1 cellular context compared by ENCODE assay signal in the genomic region with DNA sequence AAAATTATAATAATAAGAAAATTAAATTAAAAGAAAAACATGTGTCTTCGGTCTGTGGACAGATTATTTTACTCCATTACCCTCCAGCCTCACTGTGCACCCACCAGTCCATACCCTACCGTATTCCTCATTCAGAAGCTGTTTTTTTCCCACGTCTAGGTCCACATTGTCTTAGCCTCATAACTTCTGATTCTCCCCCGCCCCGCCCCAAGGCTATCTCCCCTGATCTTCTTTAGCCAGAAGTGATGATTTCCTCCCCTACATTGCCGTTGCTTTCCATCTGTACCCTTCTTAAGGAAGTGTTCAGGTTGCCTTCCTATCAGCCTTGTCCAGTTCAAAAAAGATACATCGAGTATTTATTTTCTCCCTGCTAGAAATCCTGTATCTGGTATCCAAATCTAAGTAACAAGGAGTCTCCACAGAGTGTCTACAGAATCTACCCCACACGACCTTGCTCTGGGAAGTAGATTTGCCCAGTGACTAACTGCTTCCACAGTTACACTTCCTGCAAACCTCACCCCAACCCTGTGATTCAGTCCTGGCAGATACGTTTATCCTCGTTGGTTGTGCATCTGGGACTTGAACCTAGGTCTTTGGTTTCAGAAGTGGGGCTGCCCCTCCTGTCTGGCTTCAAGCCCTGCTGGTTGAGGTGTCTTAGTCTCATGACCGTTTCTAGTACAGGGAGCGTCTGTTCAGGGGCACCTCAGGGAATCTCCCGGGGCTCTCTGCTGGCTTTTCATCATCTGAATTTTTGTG.
TF ChIP-seq lines count a peak whose summit lies in the region.

No MANE protein-coding gene starts in this region.

TF ChIP-seq in IMR-90, 13 proteins besides CTCF, POLR2A, EP300 and RAD21:
- TF ChIP-seq ELK1 (IDR thresholded peaks at IDR 0.05; ENCODE audit: borderline replicate concordance, low read depth, low read length) (no peak), RFX5 (IDR thresholded peaks at IDR 0.05; ENCODE audit: low read depth, low read length) (no peak), BHLHE40 (IDR thresholded peaks at IDR 0.05; ENCODE audit: low read depth, low read length) (no peak), CHD1 (IDR thresholded peaks at IDR 0.05; ENCODE audit: low read depth, low read length) (no peak), MXI1 (IDR thresholded peaks at IDR 0.05; ENCODE audit: borderline replicate concordance, low read depth, low read length) (no peak), SMC3 (IDR thresholded peaks at IDR 0.05; ENCODE audit: low read depth, low read length) (no peak; the same call in 1 of the 2 replicates), RCOR1 (IDR thresholded peaks at IDR 0.05; ENCODE audit: insufficient replicate concordance, low read length) (no peak), FOS (IDR thresholded peaks at IDR 0.05; ENCODE audit: low read depth, low read length) (no peak), NFE2L2 (IDR thresholded peaks at IDR 0.05; ENCODE audit: low read depth, low read length) (no peak), MAZ (IDR thresholded peaks at IDR 0.05; ENCODE audit: borderline replicate concordance, low read depth, low read length) (no peak), MAFK (IDR thresholded peaks at IDR 0.05; ENCODE audit: low read depth, low read length) (no peak), CEBPB (IDR thresholded peaks at IDR 0.05; ENCODE audit: low read depth, low read length) (no peak)
- TF ChIP-seq, protein P1, sequence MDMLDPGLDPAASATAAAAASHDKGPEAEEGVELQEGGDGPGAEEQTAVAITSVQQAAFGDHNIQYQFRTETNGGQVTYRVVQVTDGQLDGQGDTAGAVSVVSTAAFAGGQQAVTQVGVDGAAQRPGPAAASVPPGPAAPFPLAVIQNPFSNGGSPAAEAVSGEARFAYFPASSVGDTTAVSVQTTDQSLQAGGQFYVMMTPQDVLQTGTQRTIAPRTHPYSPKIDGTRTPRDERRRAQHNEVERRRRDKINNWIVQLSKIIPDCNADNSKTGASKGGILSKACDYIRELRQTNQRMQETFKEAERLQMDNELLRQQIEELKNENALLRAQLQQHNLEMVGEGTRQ (IDR thresholded peaks at IDR 0.05; ENCODE audit: low read depth, low read length) = no peak
